ENCODE assay signal across 18 cellular contexts in the genomic region with DNA sequence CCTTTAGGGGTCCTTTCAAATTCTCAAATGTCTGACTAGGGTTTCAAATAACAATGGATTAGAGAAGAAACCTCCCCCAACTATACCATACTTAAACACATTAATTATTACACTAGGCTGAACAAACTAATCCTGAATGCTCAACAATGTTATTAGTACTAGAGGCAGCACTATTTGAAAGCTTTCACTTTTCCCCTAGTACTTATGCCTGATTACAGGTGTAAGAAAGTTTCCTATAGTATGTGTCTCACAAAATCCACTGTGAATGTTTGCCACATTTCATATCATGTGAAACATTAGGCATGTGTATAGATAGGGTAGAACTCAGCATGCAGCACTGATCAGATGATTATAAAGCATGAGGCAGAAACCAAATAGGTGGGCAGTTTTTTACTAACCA.
"Had no signal": no experiment of that assay in that cellular context is flagged by ENCODE, and none has a peak within 500 bp of the region (broad histone marks: within the 10 kb centered on the region; RNA-seq: fewer than 3 reads in every experiment).

No MANE protein-coding gene starts in this region.

- H3K9me3 Mint-ChIP-seq: activated naive CD4-positive, alpha-beta T cell treated with anti-CD3 and anti-CD28 coated beads, Interleukin-2, amount 50 U/mL, for 24 hours; stimulated activated naive CD8-positive, alpha-beta T cell treated with anti-CD3 and anti-CD28 coated beads, Interleukin-15, Interleukin-2, amounts not matched to agents 100 ng/mL and 50 ng/mL, for 24 hours had no signal

- H3K27ac ChIP-seq: foreskin keratinocyte, heart left ventricle, psoas muscle, testis had no signal

- H3K27me3 ChIP-seq: esophagus squamous epithelium, foreskin keratinocyte, testis had no signal

- H3K4me1 Mint-ChIP-seq: memory B cell, nephron progenitor cell had no signal

- H3K36me3 ChIP-seq: esophagus squamous epithelium, heart left ventricle had no signal

- H3K9me3 ChIP-seq: esophagus squamous epithelium, heart left ventricle, psoas muscle, testis had no signal

- H3K36me3 Mint-ChIP-seq: activated naive CD4-positive, alpha-beta T cell treated with anti-CD3 and anti-CD28 coated beads, Interleukin-2, amount 50 U/mL, for 24 hours; memory B cell had no signal

- H3K4me3 Mint-ChIP-seq: memory B cell; nephron progenitor cell; stimulated activated naive CD8-positive, alpha-beta T cell treated with anti-CD3 and anti-CD28 coated beads, Interleukin-15, Interleukin-2, amounts not matched to agents 100 ng/mL and 50 ng/mL, for 24 hours had no signal

- DNase-seq: activated CD4-positive, alpha-beta T cell treated with anti-CD3 and anti-CD28 coated beads, Interleukin-2, amount 50 U/mL, for 1 hour; activated CD4-positive, CD25-positive, alpha-beta regulatory T cell; activated T-cell treated with anti-CD3 and anti-CD28 coated beads for 4 hours; amygdala; esophagus squamous epithelium; heart left ventricle; nephron progenitor cell; psoas muscle; stimulated activated CD4-positive, alpha-beta T cell treated with anti-CD3 and anti-CD28 coated beads, Interleukin-4, amount 100 ng/mL, for 1 hour; stimulated activated CD8-positive, alpha-beta memory T cell treated with anti-CD3 and anti-CD28 coated beads, Interleukin-4, amount 100 ng/mL, for 48 hours; testis had no signal

- H3K4me3 ChIP-seq: esophagus squamous epithelium, heart left ventricle, psoas muscle, testis had no signal

- H3K27ac Mint-ChIP-seq: activated naive CD4-positive, alpha-beta T cell treated with anti-CD3 and anti-CD28 coated beads, Interleukin-2, amount 50 U/mL, for 24 hours; activated T-helper 2 cell treated with anti-CD3 and anti-CD28 coated beads, Interferon-gamma antibody, Interleukin-2, Interleukin-4, amounts not matched to agents 10 μg/mL and 5 μg/mL and 100 μg/mL, durations not matched to agents 14 hours and 24 hours and 36 hours; memory B cell; nephron progenitor cell; stimulated activated naive CD8-positive, alpha-beta T cell treated with anti-CD3 and anti-CD28 coated beads, Interleukin-15, Interleukin-2, amounts not matched to agents 100 ng/mL and 50 ng/mL, for 24 hours had no signal

- H3K4me1 ChIP-seq: heart left ventricle, psoas muscle, testis had no signal

- ATAC-seq: heart left ventricle, left lobe of liver, psoas muscle, sciatic nerve had no signal

- H3K27me3 Mint-ChIP-seq: activated naive CD4-positive, alpha-beta T cell treated with anti-CD3 and anti-CD28 coated beads, Interleukin-2, amount 50 U/mL, for 24 hours; stimulated activated naive CD8-positive, alpha-beta T cell treated with anti-CD3 and anti-CD28 coated beads, Interleukin-15, Interleukin-2, amounts not matched to agents 100 ng/mL and 50 ng/mL, for 24 hours had no signal
